Comparison of ENCODE assay signal across 34 cellular contexts in genomic region chr3:82561759-82562158, GRCh38.
"Had no signal": no experiment of that assay in that cellular context is flagged by ENCODE, and none has a peak within 500 bp of the region (broad histone marks: within the 10 kb centered on the region; RNA-seq: fewer than 3 reads in every experiment).

No MANE protein-coding gene starts in this region.

- ATAC-seq: activated CD4-positive, CD25-positive, alpha-beta regulatory T cell treated with anti-CD3 and anti-CD28 coated beads, Interleukin-2, amount 50 U/mL, for 24 hours; activated CD8-positive, alpha-beta memory T cell treated with anti-CD3 and anti-CD28 coated beads, Interleukin-2, amount 10 ng/mL, durations not matched to agents 7 days and 5 days; activated CD8-positive, alpha-beta T cell treated with anti-CD3 and anti-CD28 coated beads for 36 hours; activated naive CD8-positive, alpha-beta T cell treated with anti-CD3 and anti-CD28 coated beads, Interleukin-2, amount 50 U/mL, for 24 hours; body of pancreas; effector memory CD8-positive, alpha-beta T cell; heart left ventricle; T-helper 17 cell had no signal

- H3K27me3 ChIP-seq: adrenal gland, body of pancreas, esophagus muscularis mucosa, heart left ventricle had no signal

- DNase-seq: activated B cell treated with CpG ODN at 0.5 μM for 24 hours; activated CD4-positive, alpha-beta T cell treated with anti-CD3 and anti-CD28 coated beads for 48 hours; activated CD4-positive, alpha-beta T cell treated with anti-CD3 and anti-CD28 coated beads, Interleukin-2, amount 50 U/mL, for 1 hour; activated CD4-positive, alpha-beta T cell treated with anti-CD3 and anti-CD28 coated beads, Interleukin-2, amount 50 U/mL, for 48 hours; activated CD8-positive, alpha-beta memory T cell treated with anti-CD3 and anti-CD28 coated beads, Interleukin-2, amount 10 ng/mL, durations not matched to agents 7 days and 5 days; activated CD8-positive, alpha-beta memory T cell treated with anti-CD3 and anti-CD28 coated beads, Interleukin-2, amount 50 U/mL, for 4 hours; activated CD8-positive, alpha-beta T cell treated with anti-CD3 and anti-CD28 coated beads for 36 hours; activated effector memory CD4-positive, alpha-beta T cell treated with anti-CD3 and anti-CD28 coated beads, Interleukin-2, amount 50 U/mL, for 16 hours; activated naive CD4-positive, alpha-beta T cell treated with anti-CD3 and anti-CD28 coated beads for 36 hours; activated naive CD8-positive, alpha-beta T cell treated with anti-CD3 and anti-CD28 coated beads for 36 hours; activated naive CD8-positive, alpha-beta T cell treated with anti-CD3 and anti-CD28 coated beads, Interleukin-2, amount 50 U/mL, for 24 hours; activated T-cell treated with anti-CD3 and anti-CD28 coated beads, Interleukin-2, amount 50 U/mL, for 1 hour; activated T-cell treated with anti-CD3 and anti-CD28 coated beads, Interleukin-2, amount 50 U/mL, for 48 hours; adrenal gland; amygdala; aorta; body of pancreas; cortex of kidney; dermis blood vessel endothelial cell; effector CD4-positive, alpha-beta T cell; effector memory CD8-positive, alpha-beta T cell; erythroblast; heart left ventricle; T-helper 1 cell; T-helper 17 cell; T1000; WERI-Rb-1 had no signal

- H3K27ac Mint-ChIP-seq: activated B cell treated with CpG ODN at 0.5 μM for 24 hours; activated CD8-positive, alpha-beta memory T cell treated with anti-CD3 and anti-CD28 coated beads, Interleukin-2, amount 10 ng/mL, durations not matched to agents 7 days and 5 days; activated CD8-positive, alpha-beta T cell treated with anti-CD3 and anti-CD28 coated beads for 36 hours; activated naive CD4-positive, alpha-beta T cell treated with anti-CD3 and anti-CD28 coated beads for 36 hours; activated naive CD4-positive, alpha-beta T cell treated with anti-CD3 and anti-CD28 coated beads, Interleukin-2, amount 50 U/mL, for 24 hours; activated naive CD8-positive, alpha-beta T cell treated with anti-CD3 and anti-CD28 coated beads for 36 hours; activated naive CD8-positive, alpha-beta T cell treated with anti-CD3 and anti-CD28 coated beads, Interleukin-2, amount 50 U/mL, for 24 hours; activated T-helper 1 cell treated with anti-CD3 and anti-CD28 coated beads, Interleukin-12 subunit alpha, Interleukin-12 subunit beta, Interleukin-2, Interleukin-4 antibody, amounts not matched to agents 30 ng/mL and 10 ng/mL and 1 ng/mL, durations not matched to agents 14 hours and 24 hours and 36 hours; activated T-helper 2 cell treated with anti-CD3 and anti-CD28 coated beads, Interferon-gamma antibody, Interleukin-2, Interleukin-4, amounts not matched to agents 10 μg/mL and 5 μg/mL and 100 μg/mL, durations not matched to agents 14 hours and 24 hours and 36 hours; effector memory CD8-positive, alpha-beta T cell; T-helper 17 cell; T-helper 2 cell treated with Interferon-gamma antibody and Interleukin-4, amounts not matched to agents 5 μg/mL and 100 μg/mL, for 36 hours had no signal

- H3K9me3 ChIP-seq: adrenal gland, body of pancreas, esophagus muscularis mucosa, heart left ventricle had no signal

- H3K4me3 Mint-ChIP-seq: activated B cell treated with CpG ODN at 0.5 μM for 24 hours; activated CD8-positive, alpha-beta memory T cell treated with anti-CD3 and anti-CD28 coated beads, Interleukin-2, amount 10 ng/mL, durations not matched to agents 7 days and 5 days; activated CD8-positive, alpha-beta T cell treated with anti-CD3 and anti-CD28 coated beads for 36 hours; activated naive CD4-positive, alpha-beta T cell treated with anti-CD3 and anti-CD28 coated beads for 36 hours; activated naive CD4-positive, alpha-beta T cell treated with anti-CD3 and anti-CD28 coated beads, Interleukin-2, amount 50 U/mL, for 24 hours; activated naive CD8-positive, alpha-beta T cell treated with anti-CD3 and anti-CD28 coated beads for 36 hours; activated naive CD8-positive, alpha-beta T cell treated with anti-CD3 and anti-CD28 coated beads, Interleukin-2, amount 50 U/mL, for 24 hours; activated T-helper 1 cell treated with anti-CD3 and anti-CD28 coated beads, Interleukin-12 subunit alpha, Interleukin-12 subunit beta, Interleukin-2, Interleukin-4 antibody, amounts not matched to agents 30 ng/mL and 10 ng/mL and 1 ng/mL, durations not matched to agents 14 hours and 24 hours and 36 hours; central memory CD8-positive, alpha-beta T cell; effector memory CD8-positive, alpha-beta T cell; T-helper 17 cell; T-helper 2 cell treated with Interferon-gamma antibody and Interleukin-4, amounts not matched to agents 5 μg/mL and 100 μg/mL, for 36 hours had no signal

- H3K4me3 ChIP-seq: adrenal gland, body of pancreas, esophagus muscularis mucosa, heart left ventricle had no signal

- H3K4me1 Mint-ChIP-seq: activated B cell treated with CpG ODN at 0.5 μM for 24 hours; activated CD8-positive, alpha-beta memory T cell treated with anti-CD3 and anti-CD28 coated beads, Interleukin-2, amount 10 ng/mL, durations not matched to agents 7 days and 5 days; activated naive CD4-positive, alpha-beta T cell treated with anti-CD3 and anti-CD28 coated beads, Interleukin-2, amount 50 U/mL, for 24 hours; activated naive CD8-positive, alpha-beta T cell treated with anti-CD3 and anti-CD28 coated beads for 36 hours; activated naive CD8-positive, alpha-beta T cell treated with anti-CD3 and anti-CD28 coated beads, Interleukin-2, amount 50 U/mL, for 24 hours; central memory CD8-positive, alpha-beta T cell; T-helper 17 cell had no signal

- H3K36me3 ChIP-seq: adrenal gland, esophagus muscularis mucosa, heart left ventricle, WERI-Rb-1 had no signal

- H3K9me3 Mint-ChIP-seq: activated B cell treated with CpG ODN at 0.5 μM for 24 hours; activated naive CD8-positive, alpha-beta T cell treated with anti-CD3 and anti-CD28 coated beads for 36 hours had no signal

- H3K27ac ChIP-seq: adrenal gland, body of pancreas, esophagus muscularis mucosa, heart left ventricle, WERI-Rb-1 had no signal

- H3K36me3 Mint-ChIP-seq: activated CD8-positive, alpha-beta memory T cell treated with anti-CD3 and anti-CD28 coated beads, Interleukin-2, amount 10 ng/mL, durations not matched to agents 7 days and 5 days; activated naive CD4-positive, alpha-beta T cell treated with anti-CD3 and anti-CD28 coated beads, Interleukin-2, amount 50 U/mL, for 24 hours; activated naive CD8-positive, alpha-beta T cell treated with anti-CD3 and anti-CD28 coated beads for 36 hours had no signal

- H3K4me1 ChIP-seq: adrenal gland, body of pancreas, esophagus muscularis mucosa, heart left ventricle had no signal
